ENCODE assay signal across 10 cellular contexts in the genomic region with DNA sequence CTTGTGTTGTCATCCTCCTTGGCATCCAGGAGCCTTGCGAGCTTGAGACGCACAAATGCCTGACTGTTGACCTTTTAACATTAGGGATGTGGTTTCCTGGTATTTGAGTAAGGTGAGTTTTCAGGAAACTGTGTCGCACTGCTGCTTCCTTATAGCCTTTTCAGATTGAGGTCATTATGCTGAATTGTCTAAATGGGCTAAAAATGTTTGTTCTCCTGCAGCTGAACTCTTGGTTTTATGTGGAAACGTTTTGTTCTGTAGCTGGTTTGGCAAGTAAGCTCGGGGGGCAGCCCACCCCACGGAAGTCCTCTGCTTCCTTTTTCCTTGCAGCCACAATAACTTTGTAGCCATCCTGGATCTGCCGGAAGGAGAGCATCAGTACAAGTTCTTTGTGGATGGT. TPM values are rescaled to one million over a fixed set of nuclear protein-coding genes. Genes with fewer than 3 reads are reported as not detected.
DNase-seq lines count a peak whose midpoint lies in the region; ATAC-seq and TF ChIP-seq lines count a peak whose summit lies in the region.
"Had no signal": no experiment of that assay in that cellular context is flagged by ENCODE, and none has a peak within 500 bp of the region (broad histone marks: within the 10 kb centered on the region; RNA-seq: fewer than 3 reads in every experiment).

No MANE protein-coding gene starts in this region.

- WGBS in tibial nerve, 2 donors: 66 to 73% methylated on average over 7 of the region's 7 CpGs

- peaks cover 45 to 60% of the 10 kb centered on the region in 2 donors for H3K4me1 ChIP-seq in duodenal mucosa (ENCODE audit: control insufficient read depth in 1 of 2, insufficient read depth in 2 of 2, low read length in 2 of 2)
- H3K4me1 ChIP-seq in mucosa of descending colon (ENCODE audit: low read depth): peaks cover 40% of the 10 kb centered on the region
- peaks cover 0 to 29% (median 17%) of the 10 kb centered on the region in 4 donors for H3K4me1 ChIP-seq in tibial nerve

- intact Hi-C loops in mucosa of descending colon (cut with DNase I, micrococcal nuclease): no loop called here

- H3K36me3 ChIP-seq in duodenal mucosa (ENCODE audit: control insufficient read depth in 1 of 2, insufficient read depth in 2 of 2, low read length in 2 of 2) (peaks cover 64 to 72% of the 10 kb centered on the region in 2 donors), mucosa of descending colon (ENCODE audit: low read depth) (no peaks in the 10 kb centered on the region), tibial nerve (peaks cover 10 to 80% (median 38%) of the 10 kb centered on the region in 3 donors)

- H3K27me3 ChIP-seq in duodenal mucosa (ENCODE audit: control insufficient read depth in 1 of 2, insufficient read depth in 2 of 2, low read length in 2 of 2): no peaks in the 10 kb centered on the region
- no peaks in the 10 kb centered on the region for H3K27me3 ChIP-seq in tibial nerve

- peak overlapping the region; percentile 96 for H3K27ac Mint-ChIP-seq in activated T-cell treated with anti-CD3 and anti-CD28 coated beads, Interleukin-2, amount 50 U/mL, for 72 hours

- TF ChIP-seq POLR2A in tibial nerve (IDR thresholded peaks at IDR 0.05) (no peak), erythroblast (IDR thresholded peaks at IDR 0.05; ENCODE audit: low read length) (no peak)

- H3K4me1 Mint-ChIP-seq in activated T-cell treated with anti-CD3 and anti-CD28 coated beads, Interleukin-2, amount 50 U/mL, for 72 hours (ENCODE audit: low read depth): peaks cover 59% of the 10 kb centered on the region

- no peaks in the 10 kb centered on the region for H3K27me3 Mint-ChIP-seq in activated T-cell treated with anti-CD3 and anti-CD28 coated beads, Interleukin-2, amount 50 U/mL, for 72 hours (ENCODE audit: low read depth)

- peak in 1 of 2 donors; percentile 52 for ATAC-seq in activated T-cell treated with anti-CD3 and anti-CD28 coated beads, Interleukin-2, amount 50 U/mL, for 72 hours (replicated peaks in 1 of 2)
- peak; percentile 69 for ATAC-seq in mucosa of descending colon
- ATAC-seq: Panc1 had no signal

- H3K4me3 ChIP-seq in duodenal mucosa (ENCODE audit: low read depth in 1 of 2, low read length in 2 of 2): no peak overlapping the region
- H3K4me3 ChIP-seq in mucosa of descending colon: no peak overlapping the region
- H3K4me3 ChIP-seq in tibial nerve: no peak overlapping the region

- peaks cover 30 to 53% of the 10 kb centered on the region in 2 donors for H3K36me3 Mint-ChIP-seq in activated T-cell treated with anti-CD3 and anti-CD28 coated beads, Interleukin-2, amount 50 U/mL, for 72 hours (ENCODE audit: insufficient read depth in 2 of 2)

- H3K27ac ChIP-seq in duodenal mucosa (ENCODE audit: low read depth, low read length) (peak overlapping the region; percentile 47), tibial nerve (peak overlapping the region; percentile 42 to 79 (median 66))

- peak overlapping the region; percentile 49 to 71 for H3K4me3 Mint-ChIP-seq in activated T-cell treated with anti-CD3 and anti-CD28 coated beads, Interleukin-2, amount 50 U/mL, for 72 hours

- H3K9me3 ChIP-seq in duodenal mucosa (ENCODE audit: control insufficient read depth in 1 of 2, low read length in 2 of 2) (no peaks in the 10 kb centered on the region), mucosa of descending colon (no peaks in the 10 kb centered on the region), tibial nerve (no peaks in the 10 kb centered on the region)

- TF ChIP-seq CTCF in mucosa of descending colon (IDR thresholded peaks at IDR 0.05): no peak
- no peak for TF ChIP-seq CTCF in tibial nerve (IDR thresholded peaks at IDR 0.05)

- H3K9ac ChIP-seq in duodenal mucosa (ENCODE audit: low read depth in 1 of 2, low read length in 2 of 2): peak overlapping the region in 1 of 2 donors; percentile 7

- peak in 1 of 2 donors; percentile 77 for TF ChIP-seq EP300 in tibial nerve (IDR thresholded peaks at IDR 0.05)

- no peak for DNase-seq in activated T-cell treated with anti-CD3 and anti-CD28 coated beads, Interleukin-2, amount 50 U/mL, for 72 hours
- no peak for DNase-seq in activated T-cell treated with anti-CD3 and anti-CD28 coated beads, Interleukin-2, amount 50 U/mL, for 48 hours
- DNase-seq in mucosa of descending colon (peak in 2 of 3 donors; percentile 42 to 69), tibial nerve (ENCODE audit: low spot score in 2 of 2) (no peak), NCI-H187 treated with DMSO at 0.1 percent for 48 hours (lab: John Stamatoyannopoulos, UW) (no peak), erythroblast (lab: John Stamatoyannopoulos, UW) (no peak), activated gamma-delta T cell treated with Interleukin-2 at 50 U/mL for 16 hours (no peak)
- DNase-seq: NCI-H1092 treated with DMSO at 0.1 percent for 48 hours had no signal

- no peaks in the 10 kb centered on the region for H3K9me3 Mint-ChIP-seq in activated T-cell treated with anti-CD3 and anti-CD28 coated beads, Interleukin-2, amount 50 U/mL, for 72 hours

RNA-seq across cellular contexts. Expression of a gene that starts 5.7 kb away (rescaled TPM):
- 10 to 100 TPM; 52.3 to 63.7 TPM for total RNA-seq in activated T-cell treated with anti-CD3 and anti-CD28 coated beads, Interleukin-2, amount 50 U/mL, for 72 hours
- total RNA-seq in mucosa of descending colon: 100 to 1,000 TPM in 1 of 3 donors, 10 to 100 TPM in 2; 63.8 to 127 (median 90.1) TPM
- total RNA-seq in tibial nerve: 10 to 100 TPM; 24.5 to 40.6 (median 28.3) TPM

Comparison
In these comparisons a context has a peak if more than half of its experiments do, and no peak if none do; other contexts are left out.
1. DNase-seq: peak in mucosa of descending colon (2 of 3); none in activated T-cell treated with anti-CD3 and anti-CD28 coated beads, Interleukin-2, amount 50 U/mL, for 72 hours (0 of 2), activated T-cell treated with anti-CD3 and anti-CD28 coated beads, Interleukin-2, amount 50 U/mL, for 48 hours (0 of 2), tibial nerve (0 of 2), NCI-H187 treated with DMSO at 0.1 percent for 48 hours (single experiment), erythroblast (0 of 2) and activated gamma-delta T cell treated with Interleukin-2 at 50 U/mL for 16 hours (single experiment).